In genomic region chr13:45257638-45258338, GRCh38 we compare ENCODE assay signal across 16 cellular contexts. TPM values are rescaled to one million over a fixed set of nuclear protein-coding genes. Genes with fewer than 3 reads are reported as not detected.
A peak's percentile ranks its signal among the peaks of the same experiment; 100 is the strongest.
DNase-seq lines count a peak whose midpoint lies in the region; ATAC-seq, FAIRE-seq and TF ChIP-seq lines count a peak whose summit lies in the region.
"Had no signal": no experiment of that assay in that cellular context is flagged by ENCODE, and none has a peak within 500 bp of the region (broad histone marks: within the 10 kb centered on the region; RNA-seq: fewer than 3 reads in every experiment).

No MANE protein-coding gene starts in this region.

- H3K9me3 ChIP-seq in HEK293 (ENCODE audit: control insufficient read depth, insufficient read depth, low read depth, low read length) (no peaks in the 10 kb centered on the region), T-helper 17 cell (ENCODE audit: control insufficient read depth, low read length, poor library complexity, severe bottlenecking) (no peaks in the 10 kb centered on the region), keratinocyte (ENCODE audit: control insufficient read depth, low read depth, low read length) (no peaks in the 10 kb centered on the region)
- H3K9me3 ChIP-seq: right atrium auricular region had no signal

- H3K27ac ChIP-seq in HEK293 (ENCODE audit: extremely low read depth, low read depth, low read length) (no peak overlapping the region), keratinocyte (ENCODE audit: control insufficient read depth, insufficient read depth, low read length) (peak overlapping the region; percentile 74)
- H3K27ac ChIP-seq: right atrium auricular region had no signal

- DNase-seq in ELR (ENCODE audit: low read depth) (peak; percentile 51), T-helper 17 cell (no peak), keratinocyte (ENCODE audit: low read depth, low spot score) (no peak), NCI-H774 (lab: John Stamatoyannopoulos, UW) (no peak), T-helper 9 cell (no peak), NCI-H187 treated with DMSO at 0.1 percent for 48 hours (lab: John Stamatoyannopoulos, UW) (no peak)
- DNase-seq: activated CD4-positive, alpha-beta T cell treated with anti-CD3 and anti-CD28 coated beads, Interleukin-2, amount 50 U/mL, for 1 hour; activated naive CD4-positive, alpha-beta T cell treated with Interleukin-2 at 50 U/mL for 16 hours; CD4-positive, alpha-beta T cell; GDM1; immature natural killer cell; NCI-H1436; NCI-H69 had no signal

- CTCF ChIA-PET in HEK293 (lab: Yijun Ruan, JAX): no interaction called here

- TF ChIP-seq CTCF in HEK293 (tag by site-specific recombination; IDR thresholded peaks at IDR 0.05) (no peak), keratinocyte (optimal IDR thresholded peaks at IDR 0.05 in 1 of 3, IDR thresholded peaks at IDR 0.05 in 1 of 3, conservative IDR thresholded peaks at IDR 0.05 in 1 of 3; ENCODE audit: extremely low read depth in 1 of 3, insufficient read depth in 2 of 3, low read length in 3 of 3) (no peak)

- no peaks in the 10 kb centered on the region for H3K27me3 ChIP-seq in keratinocyte (ENCODE audit: control insufficient read depth, extremely low read depth, insufficient read depth, low read length)
- H3K27me3 ChIP-seq: right atrium auricular region had no signal

- no peaks in the 10 kb centered on the region for H3K36me3 ChIP-seq in HEK293 (ENCODE audit: control insufficient read depth in 2 of 2, insufficient read depth in 1 of 2, low read length in 2 of 2)
- peaks cover 0 to 3% of the 10 kb centered on the region in 2 experiments for H3K36me3 ChIP-seq in keratinocyte (ENCODE audit: control insufficient read depth in 2 of 2, extremely low read depth in 1 of 2, insufficient read depth in 2 of 2, low read length in 2 of 2)

- no peaks in the 10 kb centered on the region for H3K27me3 Mint-ChIP-seq in T-helper 17 cell
- H3K27me3 Mint-ChIP-seq: CD4-positive, alpha-beta T cell had no signal

- H4K20me1 ChIP-seq in keratinocyte (ENCODE audit: control insufficient read depth, extremely low read depth, insufficient read depth, low read length): no peaks in the 10 kb centered on the region

- no peak overlapping the region for H2AFZ ChIP-seq in keratinocyte (ENCODE audit: control insufficient read depth, low read length)

- peaks cover 3% of the 10 kb centered on the region for H3K4me1 Mint-ChIP-seq in T-helper 17 cell

- H3K4me3 ChIP-seq in HEK293 (ENCODE audit: low read depth, low read length) (no peak overlapping the region), keratinocyte (ENCODE audit: control insufficient read depth in 2 of 3, extremely low read depth in 1 of 3, insufficient read depth in 2 of 3, low read depth in 1 of 3, low read length in 3 of 3) (no peak overlapping the region)
- H3K4me3 ChIP-seq: right atrium auricular region had no signal

- peaks cover 4% of the 10 kb centered on the region for H3K79me2 ChIP-seq in keratinocyte (ENCODE audit: control insufficient read depth, insufficient read depth, low read length)

- H3K4me2 ChIP-seq in keratinocyte (ENCODE audit: control insufficient read depth, extremely low read depth, insufficient read depth, low read depth, low read length): peak overlapping the region; percentile 72

- dilution Hi-C loops in keratinocyte (cut with MboI; ENCODE audit: extremely low pct_ligation_motif_present, low sequenced_read_pairs): no loop called here

- peak; percentile 83 for FAIRE-seq in keratinocyte (lab: Jason Lieb, UNC)

- H3K9ac ChIP-seq in keratinocyte (ENCODE audit: control insufficient read depth, extremely low read depth, insufficient read depth, low read length): no peak overlapping the region

- ATAC-seq in T-helper 17 cell (no peak), HG03378 (IDR thresholded peaks at IDR 0.05; ENCODE audit: unreplicated experiment) (no peak)

- POLR2A ChIA-PET in HEK293 (lab: Yijun Ruan, JAX): no interaction called here

- peak overlapping the region; percentile 68 for H3K27ac Mint-ChIP-seq in T-helper 17 cell
- H3K27ac Mint-ChIP-seq: CD4-positive, alpha-beta T cell; immature natural killer cell had no signal

- no peak overlapping the region for H3K4me3 Mint-ChIP-seq in T-helper 17 cell
- H3K4me3 Mint-ChIP-seq: CD4-positive, alpha-beta T cell; immature natural killer cell had no signal

- peaks cover 4% of the 10 kb centered on the region for H3K36me3 Mint-ChIP-seq in T-helper 17 cell (ENCODE audit: low read depth)

- H3K4me1 ChIP-seq in HEK293 (ENCODE audit: control insufficient read depth, insufficient read depth, low read length) (peaks cover 7% of the 10 kb centered on the region; the same call in 1 of the 2 replicates), keratinocyte (ENCODE audit: control insufficient read depth, extremely low read depth, insufficient read depth, low read length) (peaks cover 33% of the 10 kb centered on the region)

- no peaks in the 10 kb centered on the region for H3K9me1 ChIP-seq in keratinocyte (ENCODE audit: control insufficient read depth, extremely low read depth, insufficient read depth, low read length)

TF ChIP-seq in HEK293, 187 proteins besides CTCF, POLR2A, EP300 and RAD21:
- TF ChIP-seq ZNF514 (tag by site-specific recombination; IDR thresholded peaks at IDR 0.05): no peak
- TF ChIP-seq ATF2 (tag by site-specific recombination; IDR thresholded peaks at IDR 0.05; ENCODE audit: low read depth): peak; percentile 65

RNA-seq across cellular contexts. Expression of gene KCTD4, which starts 56.9 kb away (rescaled TPM):
- total RNA-seq in T-helper 17 cell: not detected
- 0.28 to 0.44 TPM (median 0.39 TPM) in 3 replicates for polyA plus RNA-seq in keratinocyte
- 1.5 TPM for polyA plus RNA-seq in keratinocyte (2011; ENCODE audit: low read depth)
- 0.47 and 1.2 TPM in 2 replicates for polyA plus RNA-seq in keratinocyte (2011; cell fraction: cytosol; rRNA removed)
- polyA plus RNA-seq in keratinocyte (2011; cell fraction: nucleus; rRNA removed): 1.2 and 1.3 TPM in 2 replicates
- polyA plus RNA-seq in keratinocyte (2012; ENCODE audit: low replicate concordance): 0.55 and 1.2 TPM in 2 replicates
- polyA minus RNA-seq in keratinocyte: 0.10 to 0.32 TPM in 2 of 3 replicates, not detected in the other
- not detected for polyA minus RNA-seq in keratinocyte (2011; cell fraction: cytosol; rRNA and poly(A)+ RNA removed)
- polyA minus RNA-seq in keratinocyte (2011; cell fraction: nucleus; rRNA and poly(A)+ RNA removed): 0.39 TPM in 1 of 2 replicates, not detected in the other
- total RNA-seq: CD4-positive, alpha-beta T cell had no signal
